8 cellular contexts compared by ENCODE assay signal in genomic region chr5:116032094-116032517, GRCh38. TPM values are rescaled to one million over a fixed set of nuclear protein-coding genes. Genes with fewer than 3 reads are reported as not detected.
A peak's percentile ranks its signal among the peaks of the same experiment; 100 is the strongest.
DNase-seq lines count a peak whose midpoint lies in the region; ATAC-seq and TF ChIP-seq lines count a peak whose summit lies in the region.

TSS of gene ARL14EPL (plus strand) at chr5:116032472. CDS start at chr5:116051466, 18,994 bp downstream.

- no peaks in the 10 kb centered on the region for H3K9me3 Mint-ChIP-seq in stimulated activated effector memory CD8-positive, alpha-beta T cell treated with anti-CD3 and anti-CD28 coated beads, Interleukin-12 subunit alpha, Interleukin-12 subunit beta, amount 100 ng/mL, for 72 hours

- peak within 1 kb of the TSS; percentile 29 for H3K27ac Mint-ChIP-seq in stimulated activated effector memory CD8-positive, alpha-beta T cell treated with anti-CD3 and anti-CD28 coated beads, Interleukin-12 subunit alpha, Interleukin-12 subunit beta, amount 100 ng/mL, for 72 hours

- H3K4me1 Mint-ChIP-seq in stimulated activated effector memory CD8-positive, alpha-beta T cell treated with anti-CD3 and anti-CD28 coated beads, Interleukin-12 subunit alpha, Interleukin-12 subunit beta, amount 100 ng/mL, for 72 hours: peaks cover 14% of the 10 kb centered on the region

- DNase-seq in COLO829 (ENCODE audit: low spot score) (peak; percentile 66), GM19240 (ENCODE audit: insufficient read length, low spot score) (peak; percentile 4), Right ventricle myocardium superior (peak; percentile 39), NCI-H2171 (lab: John Stamatoyannopoulos, UW) (no peak)
- no peak for DNase-seq in stimulated activated effector memory CD8-positive, alpha-beta T cell treated with anti-CD3 and anti-CD28 coated beads, Interleukin-12 subunit alpha, Interleukin-12 subunit beta, amount 100 ng/mL, for 72 hours (ENCODE audit: low spot score in 2 of 2)
- no peak for DNase-seq in stimulated activated CD4-positive, alpha-beta T cell treated with anti-CD3 and anti-CD28 coated beads, Interleukin-4, amount 100 ng/mL, for 1 hour

- intact Hi-C loops in Right ventricle myocardium superior (cut with DNase I): no loop called here

- ATAC-seq in HG03439 (IDR thresholded peaks at IDR 0.05; ENCODE audit: unreplicated experiment) (peak; percentile 92), SK-N-SH treated with all-trans-retinoic acid at 6 μM for 48 hours (peak; percentile 99), Right ventricle myocardium superior (ENCODE audit: poor library complexity) (peak; percentile 95)
- peak; percentile 91 for ATAC-seq in stimulated activated effector memory CD8-positive, alpha-beta T cell treated with anti-CD3 and anti-CD28 coated beads, Interleukin-12 subunit alpha, Interleukin-12 subunit beta, amount 100 ng/mL, for 72 hours

- peak within 1 kb of the TSS; percentile 23 for H3K4me3 Mint-ChIP-seq in stimulated activated effector memory CD8-positive, alpha-beta T cell treated with anti-CD3 and anti-CD28 coated beads, Interleukin-12 subunit alpha, Interleukin-12 subunit beta, amount 100 ng/mL, for 72 hours

- H3K36me3 Mint-ChIP-seq in stimulated activated effector memory CD8-positive, alpha-beta T cell treated with anti-CD3 and anti-CD28 coated beads, Interleukin-12 subunit alpha, Interleukin-12 subunit beta, amount 100 ng/mL, for 72 hours: no peaks in the 10 kb centered on the region

TF ChIP-seq in SK-N-SH treated with all-trans-retinoic acid at 6 μM for 48 hours, 23 proteins besides CTCF, POLR2A, EP300 and RAD21:
- TF ChIP-seq POU6F1 (CRISPR knock-in tag; IDR thresholded peaks at IDR 0.05; ENCODE audit: borderline replicate concordance, low read depth) (no peak), ISL1 (CRISPR knock-in tag; IDR thresholded peaks at IDR 0.05) (no peak), ZFP30 (CRISPR knock-in tag; IDR thresholded peaks at IDR 0.05) (no peak), ZC3H10 (CRISPR knock-in tag; IDR thresholded peaks at IDR 0.05) (no peak), ZNF70 (CRISPR knock-in tag; IDR thresholded peaks at IDR 0.05) (no peak), BACH2 (CRISPR knock-in tag; IDR thresholded peaks at IDR 0.05; ENCODE audit: borderline replicate concordance) (no peak), ESRRG (CRISPR knock-in tag; IDR thresholded peaks at IDR 0.05) (no peak), ZNF565 (CRISPR knock-in tag; conservative IDR thresholded peaks at IDR 0.05; ENCODE audit: low read depth) (no peak), OSR1 (CRISPR knock-in tag; IDR thresholded peaks at IDR 0.05) (no peak), ARNTL (CRISPR knock-in tag; IDR thresholded peaks at IDR 0.05; ENCODE audit: borderline replicate concordance, low read depth) (no peak), ZFP3 (CRISPR knock-in tag; IDR thresholded peaks at IDR 0.05) (no peak), RARB (CRISPR knock-in tag; IDR thresholded peaks at IDR 0.05) (no peak), TOX (CRISPR knock-in tag; IDR thresholded peaks at IDR 0.05; ENCODE audit: borderline replicate concordance) (no peak), PATZ1 (CRISPR knock-in tag; IDR thresholded peaks at IDR 0.05; ENCODE audit: borderline replicate concordance) (no peak), SNAI2 (CRISPR knock-in tag; IDR thresholded peaks at IDR 0.05) (no peak)

RNA-seq across cellular contexts. Expression of gene ARL14EPL, which starts in this region (rescaled TPM):
- total RNA-seq in Right ventricle myocardium superior: not detected

Comparison
In these comparisons a context has a peak if more than half of its experiments do, and no peak if none do; other contexts are left out.
1. Peak in DNase-seq and ATAC-seq in Right ventricle myocardium superior; RNA of the gene not detected or under 1 TPM.
2. DNase-seq: peak in COLO829 (single experiment) and GM19240 (single experiment); none in stimulated activated effector memory CD8-positive, alpha-beta T cell treated with anti-CD3 and anti-CD28 coated beads, Interleukin-12 subunit alpha, Interleukin-12 subunit beta, amount 100 ng/mL, for 72 hours (0 of 2), NCI-H2171 (single experiment) and stimulated activated CD4-positive, alpha-beta T cell treated with anti-CD3 and anti-CD28 coated beads, Interleukin-4, amount 100 ng/mL, for 1 hour (single experiment).
3. Peak in every context shown above with its lines, with median percentiles within 50 percentile points of each other: ATAC-seq.